Comparison of ENCODE assay signal across 8 cellular contexts in genomic region chr11:17013548-17014320, GRCh38. TPM values are rescaled to one million over a fixed set of nuclear protein-coding genes. Genes with fewer than 3 reads are reported as not detected.
DNase-seq lines count a peak whose midpoint lies in the region; ATAC-seq and TF ChIP-seq lines count a peak whose summit lies in the region.

No MANE protein-coding gene starts in this region.

- H3K36me3 ChIP-seq in body of pancreas (replicated peaks in 1 of 2; ENCODE audit: insufficient read depth in 1 of 2, low read depth in 2 of 2), result no peaks in the 10 kb centered on the region

- DNase-seq in GM13976 (ENCODE audit: low spot score) (peak; percentile 53), NCI-H69 (lab: John Stamatoyannopoulos, UW) (peak; percentile 77), body of pancreas (peak; percentile 36 to 75 (median 51)), kidney tubule cell (ENCODE audit: low spot score) (peak; percentile 37), NCI-H2171 treated with DMSO at 0.1 percent for 48 hours (lab: John Stamatoyannopoulos, UW) (no peak), SHP77 treated with DMSO at 0.1 percent for 48 hours (lab: John Stamatoyannopoulos, UW) (no peak)
- DNase-seq in stimulated activated effector memory CD8-positive, alpha-beta T cell treated with anti-CD3 and anti-CD28 coated beads, Interleukin-12 subunit alpha, Interleukin-12 subunit beta, amount 100 ng/mL, for 72 hours (ENCODE audit: low spot score in 2 of 2), result no peak

- TF ChIP-seq CTCF in GM13976 (IDR thresholded peaks at IDR 0.05; ENCODE audit: borderline replicate concordance, control extremely low read depth, extremely low read depth, insufficient read depth, missing control alignments) (no peak), body of pancreas (IDR thresholded peaks at IDR 0.05) (no peak)

- H3K36me3 Mint-ChIP-seq in stimulated activated effector memory CD8-positive, alpha-beta T cell treated with anti-CD3 and anti-CD28 coated beads, Interleukin-12 subunit alpha, Interleukin-12 subunit beta, amount 100 ng/mL, for 72 hours, result peaks cover 8% of the 10 kb centered on the region

- intact Hi-C loops in body of pancreas (cut with DNase I), result no loop called here

- in situ Hi-C loops in GM13976 (cut with MboI; ENCODE audit: low sequenced_read_pairs, unreplicated experiment), result no loop called here

- peaks cover 9% of the 10 kb centered on the region for H3K4me1 Mint-ChIP-seq in stimulated activated effector memory CD8-positive, alpha-beta T cell treated with anti-CD3 and anti-CD28 coated beads, Interleukin-12 subunit alpha, Interleukin-12 subunit beta, amount 100 ng/mL, for 72 hours

- 0 to 2% methylated on average over 26 to 34 of the region's 85 CpGs for WGBS in body of pancreas, 2 donors

- no peaks in the 10 kb centered on the region for H3K9me3 ChIP-seq in body of pancreas

- H3K4me3 Mint-ChIP-seq in stimulated activated effector memory CD8-positive, alpha-beta T cell treated with anti-CD3 and anti-CD28 coated beads, Interleukin-12 subunit alpha, Interleukin-12 subunit beta, amount 100 ng/mL, for 72 hours, result no peak overlapping the region

- H3K27ac ChIP-seq in body of pancreas, result peak overlapping the region; percentile 79 to 95 (median 84)

- no peak overlapping the region for H3K27ac Mint-ChIP-seq in stimulated activated effector memory CD8-positive, alpha-beta T cell treated with anti-CD3 and anti-CD28 coated beads, Interleukin-12 subunit alpha, Interleukin-12 subunit beta, amount 100 ng/mL, for 72 hours

- TF ChIP-seq POLR2A in body of pancreas (IDR thresholded peaks at IDR 0.05), result peak in 1 of 3 donors; percentile 12

- H3K4me1 ChIP-seq in body of pancreas, result peaks cover 32% of the 10 kb centered on the region

- ATAC-seq in body of pancreas (peak; percentile 33), GM19397 (IDR thresholded peaks at IDR 0.05; ENCODE audit: unreplicated experiment) (no peak)
- ATAC-seq in stimulated activated effector memory CD8-positive, alpha-beta T cell treated with anti-CD3 and anti-CD28 coated beads, Interleukin-12 subunit alpha, Interleukin-12 subunit beta, amount 100 ng/mL, for 72 hours, result peak; percentile 44

- no peaks in the 10 kb centered on the region for H3K27me3 ChIP-seq in body of pancreas

- peak overlapping the region; percentile 62 to 97 for H3K4me3 ChIP-seq in body of pancreas

- no peaks in the 10 kb centered on the region for H3K9me3 Mint-ChIP-seq in stimulated activated effector memory CD8-positive, alpha-beta T cell treated with anti-CD3 and anti-CD28 coated beads, Interleukin-12 subunit alpha, Interleukin-12 subunit beta, amount 100 ng/mL, for 72 hours

RNA-seq across cellular contexts. Expression of gene PLEKHA7, which starts 0.5 kb away (rescaled TPM):
- 10 to 100 TPM; 30.4 to 34.6 TPM for total RNA-seq in body of pancreas

Comparison
In these comparisons a context has a peak if more than half of its experiments do, and no peak if none do; other contexts are left out.
1. DNase-seq: peak in GM13976 (single experiment), NCI-H69 (single experiment), body of pancreas (4 of 4) and kidney tubule cell (single experiment); none in stimulated activated effector memory CD8-positive, alpha-beta T cell treated with anti-CD3 and anti-CD28 coated beads, Interleukin-12 subunit alpha, Interleukin-12 subunit beta, amount 100 ng/mL, for 72 hours (0 of 2), NCI-H2171 treated with DMSO at 0.1 percent for 48 hours (single experiment) and SHP77 treated with DMSO at 0.1 percent for 48 hours (single experiment).